36 cellular contexts compared by ENCODE assay signal in the genomic region with DNA sequence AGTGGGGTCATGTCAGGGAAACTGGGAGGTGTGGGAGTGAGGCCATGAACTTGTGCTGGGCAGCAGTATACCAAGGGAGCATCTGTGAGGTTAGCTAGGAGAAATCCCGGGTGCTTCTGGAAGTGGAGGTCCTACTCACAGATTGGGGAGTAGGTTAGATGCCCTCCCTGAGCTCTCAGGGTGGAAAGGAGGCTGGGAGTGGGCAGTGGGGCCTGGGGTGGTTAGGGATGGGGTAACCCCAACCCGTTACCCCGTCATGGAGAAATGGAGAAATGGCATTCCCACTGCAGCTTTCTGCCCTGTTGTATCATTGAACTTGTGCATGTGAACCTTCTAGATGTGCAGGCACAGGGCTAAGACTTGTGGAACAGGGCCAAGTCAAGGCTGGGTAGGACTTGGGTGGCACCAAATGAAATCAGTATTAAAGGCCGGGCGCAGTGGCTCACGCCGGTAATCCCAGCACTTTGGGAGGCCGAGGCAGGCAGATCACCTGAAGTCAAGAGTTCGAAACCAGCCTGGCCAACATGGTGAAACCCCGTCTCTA.
"Had no signal": no experiment of that assay in that cellular context is flagged by ENCODE, and none has a peak within 500 bp of the region (broad histone marks: within the 10 kb centered on the region; RNA-seq: fewer than 3 reads in every experiment).

No MANE protein-coding gene starts in this region.

- H3K9me3 Mint-ChIP-seq: activated B cell treated with CpG ODN at 0.5 μM for 24 hours; activated CD8-positive, alpha-beta T cell treated with anti-CD3 and anti-CD28 coated beads for 36 hours; activated naive CD4-positive, alpha-beta T cell treated with anti-CD3 and anti-CD28 coated beads for 36 hours; activated naive CD4-positive, alpha-beta T cell treated with anti-CD3 and anti-CD28 coated beads, Interleukin-2, amount 50 U/mL, for 24 hours; activated naive CD8-positive, alpha-beta T cell treated with anti-CD3 and anti-CD28 coated beads for 36 hours; activated naive CD8-positive, alpha-beta T cell treated with anti-CD3 and anti-CD28 coated beads, Interleukin-2, amount 50 U/mL, for 24 hours; activated T-helper 1 cell treated with anti-CD3 and anti-CD28 coated beads, Interleukin-12 subunit alpha, Interleukin-12 subunit beta, Interleukin-2, Interleukin-4 antibody, amounts not matched to agents 30 ng/mL and 10 ng/mL and 1 ng/mL, durations not matched to agents 14 hours and 24 hours and 36 hours; activated T-helper 2 cell treated with anti-CD3 and anti-CD28 coated beads, Interferon-gamma antibody, Interleukin-2, Interleukin-4, amounts not matched to agents 10 μg/mL and 5 μg/mL and 100 μg/mL, durations not matched to agents 14 hours and 24 hours and 36 hours; brain; dendritic cell treated with granulocyte-macrophage colony-stimulating factor and Interleukin-4, amounts not matched to agents 40 ng/mL and 50 ng/mL, for 4 days; effector memory CD8-positive, alpha-beta T cell; T-helper 2 cell treated with Interferon-gamma antibody and Interleukin-4, amounts not matched to agents 5 μg/mL and 100 μg/mL, for 36 hours had no signal

- DNase-seq: activated B cell treated with CpG ODN at 0.5 μM for 24 hours; activated CD4-positive, alpha-beta T cell treated with anti-CD3 and anti-CD28 coated beads for 48 hours; activated CD4-positive, alpha-beta T cell treated with anti-CD3 and anti-CD28 coated beads, Interleukin-2, amount 50 U/mL, for 1 hour; activated CD4-positive, alpha-beta T cell treated with anti-CD3 and anti-CD28 coated beads, Interleukin-2, amount 50 U/mL, for 48 hours; activated CD8-positive, alpha-beta T cell treated with anti-CD3 and anti-CD28 coated beads for 36 hours; activated effector memory CD4-positive, alpha-beta T cell treated with anti-CD3 and anti-CD28 coated beads, Interleukin-2, amount 50 U/mL, for 16 hours; activated naive CD4-positive, alpha-beta T cell treated with anti-CD3 and anti-CD28 coated beads for 36 hours; activated naive CD8-positive, alpha-beta T cell treated with anti-CD3 and anti-CD28 coated beads for 36 hours; activated naive CD8-positive, alpha-beta T cell treated with anti-CD3 and anti-CD28 coated beads, Interleukin-2, amount 50 U/mL, for 24 hours; activated T-cell treated with anti-CD3 and anti-CD28 coated beads, Interleukin-2, amount 50 U/mL, for 1 hour; activated T-cell treated with anti-CD3 and anti-CD28 coated beads, Interleukin-2, amount 50 U/mL, for 48 hours; adrenal gland; amygdala; aorta; central memory CD4-positive, alpha-beta T cell; cerebellar nuclear complex; colonic mucosa; dorsolateral prefrontal cortex; effector CD4-positive, alpha-beta T cell; effector memory CD8-positive, alpha-beta T cell; foreskin fibroblast; head of caudate nucleus; T-helper 1 cell; T-helper 17 cell; T1000; WERI-Rb-1 had no signal

- H3K27me3 ChIP-seq: adrenal gland, breast epithelium, cardiac muscle cell, colonic mucosa, dorsolateral prefrontal cortex had no signal

- H3K4me3 Mint-ChIP-seq: activated B cell treated with CpG ODN at 0.5 μM for 24 hours; activated CD8-positive, alpha-beta T cell treated with anti-CD3 and anti-CD28 coated beads for 36 hours; activated naive CD4-positive, alpha-beta T cell treated with anti-CD3 and anti-CD28 coated beads for 36 hours; activated naive CD4-positive, alpha-beta T cell treated with anti-CD3 and anti-CD28 coated beads, Interleukin-2, amount 50 U/mL, for 24 hours; activated naive CD8-positive, alpha-beta T cell treated with anti-CD3 and anti-CD28 coated beads for 36 hours; activated naive CD8-positive, alpha-beta T cell treated with anti-CD3 and anti-CD28 coated beads, Interleukin-2, amount 50 U/mL, for 24 hours; activated T-helper 1 cell treated with anti-CD3 and anti-CD28 coated beads, Interleukin-12 subunit alpha, Interleukin-12 subunit beta, Interleukin-2, Interleukin-4 antibody, amounts not matched to agents 30 ng/mL and 10 ng/mL and 1 ng/mL, durations not matched to agents 14 hours and 24 hours and 36 hours; brain; dendritic cell treated with granulocyte-macrophage colony-stimulating factor and Interleukin-4, amounts not matched to agents 40 ng/mL and 50 ng/mL, for 4 days; effector memory CD8-positive, alpha-beta T cell; T-helper 17 cell; T-helper 2 cell treated with Interferon-gamma antibody and Interleukin-4, amounts not matched to agents 5 μg/mL and 100 μg/mL, for 36 hours had no signal

- H3K36me3 ChIP-seq: adrenal gland, breast epithelium, cardiac muscle cell, colonic mucosa, WERI-Rb-1 had no signal

- H3K4me1 Mint-ChIP-seq: activated B cell treated with CpG ODN at 0.5 μM for 24 hours; activated naive CD4-positive, alpha-beta T cell treated with anti-CD3 and anti-CD28 coated beads, Interleukin-2, amount 50 U/mL, for 24 hours; activated naive CD8-positive, alpha-beta T cell treated with anti-CD3 and anti-CD28 coated beads for 36 hours; activated naive CD8-positive, alpha-beta T cell treated with anti-CD3 and anti-CD28 coated beads, Interleukin-2, amount 50 U/mL, for 24 hours; brain had no signal

- H3K9me3 ChIP-seq: adrenal gland, breast epithelium, colonic mucosa had no signal

- H3K27ac Mint-ChIP-seq: activated B cell treated with CpG ODN at 0.5 μM for 24 hours; activated CD8-positive, alpha-beta T cell treated with anti-CD3 and anti-CD28 coated beads for 36 hours; activated naive CD4-positive, alpha-beta T cell treated with anti-CD3 and anti-CD28 coated beads for 36 hours; activated naive CD4-positive, alpha-beta T cell treated with anti-CD3 and anti-CD28 coated beads, Interleukin-2, amount 50 U/mL, for 24 hours; activated naive CD8-positive, alpha-beta T cell treated with anti-CD3 and anti-CD28 coated beads for 36 hours; activated naive CD8-positive, alpha-beta T cell treated with anti-CD3 and anti-CD28 coated beads, Interleukin-2, amount 50 U/mL, for 24 hours; activated T-helper 1 cell treated with anti-CD3 and anti-CD28 coated beads, Interleukin-12 subunit alpha, Interleukin-12 subunit beta, Interleukin-2, Interleukin-4 antibody, amounts not matched to agents 30 ng/mL and 10 ng/mL and 1 ng/mL, durations not matched to agents 14 hours and 24 hours and 36 hours; activated T-helper 2 cell treated with anti-CD3 and anti-CD28 coated beads, Interferon-gamma antibody, Interleukin-2, Interleukin-4, amounts not matched to agents 10 μg/mL and 5 μg/mL and 100 μg/mL, durations not matched to agents 14 hours and 24 hours and 36 hours; brain; dendritic cell treated with granulocyte-macrophage colony-stimulating factor and Interleukin-4, amounts not matched to agents 40 ng/mL and 50 ng/mL, for 4 days; effector memory CD8-positive, alpha-beta T cell; T-helper 17 cell; T-helper 2 cell treated with Interferon-gamma antibody and Interleukin-4, amounts not matched to agents 5 μg/mL and 100 μg/mL, for 36 hours had no signal

- H3K36me3 Mint-ChIP-seq: activated naive CD4-positive, alpha-beta T cell treated with anti-CD3 and anti-CD28 coated beads, Interleukin-2, amount 50 U/mL, for 24 hours; activated naive CD8-positive, alpha-beta T cell treated with anti-CD3 and anti-CD28 coated beads for 36 hours; brain had no signal

- H3K4me3 ChIP-seq: adrenal gland, breast epithelium, cardiac muscle cell, colonic mucosa, dorsolateral prefrontal cortex had no signal

- H3K27me3 Mint-ChIP-seq: activated B cell treated with CpG ODN at 0.5 μM for 24 hours; activated CD8-positive, alpha-beta T cell treated with anti-CD3 and anti-CD28 coated beads for 36 hours; activated naive CD4-positive, alpha-beta T cell treated with anti-CD3 and anti-CD28 coated beads, Interleukin-2, amount 50 U/mL, for 24 hours; activated naive CD8-positive, alpha-beta T cell treated with anti-CD3 and anti-CD28 coated beads for 36 hours; activated naive CD8-positive, alpha-beta T cell treated with anti-CD3 and anti-CD28 coated beads, Interleukin-2, amount 50 U/mL, for 24 hours had no signal

- H3K4me1 ChIP-seq: adrenal gland, breast epithelium, colonic mucosa had no signal

- H3K27ac ChIP-seq: adrenal gland, breast epithelium, cardiac muscle cell, colonic mucosa, dorsolateral prefrontal cortex, epithelial cell of prostate, WERI-Rb-1 had no signal

- ATAC-seq: activated CD4-positive, CD25-positive, alpha-beta regulatory T cell treated with anti-CD3 and anti-CD28 coated beads, Interleukin-2, amount 50 U/mL, for 24 hours; activated CD8-positive, alpha-beta T cell treated with anti-CD3 and anti-CD28 coated beads for 36 hours; activated naive CD8-positive, alpha-beta T cell treated with anti-CD3 and anti-CD28 coated beads, Interleukin-2, amount 50 U/mL, for 24 hours; effector memory CD8-positive, alpha-beta T cell; T-helper 17 cell had no signal
